ENCODE assay signal across 8 cellular contexts in the genomic region with DNA sequence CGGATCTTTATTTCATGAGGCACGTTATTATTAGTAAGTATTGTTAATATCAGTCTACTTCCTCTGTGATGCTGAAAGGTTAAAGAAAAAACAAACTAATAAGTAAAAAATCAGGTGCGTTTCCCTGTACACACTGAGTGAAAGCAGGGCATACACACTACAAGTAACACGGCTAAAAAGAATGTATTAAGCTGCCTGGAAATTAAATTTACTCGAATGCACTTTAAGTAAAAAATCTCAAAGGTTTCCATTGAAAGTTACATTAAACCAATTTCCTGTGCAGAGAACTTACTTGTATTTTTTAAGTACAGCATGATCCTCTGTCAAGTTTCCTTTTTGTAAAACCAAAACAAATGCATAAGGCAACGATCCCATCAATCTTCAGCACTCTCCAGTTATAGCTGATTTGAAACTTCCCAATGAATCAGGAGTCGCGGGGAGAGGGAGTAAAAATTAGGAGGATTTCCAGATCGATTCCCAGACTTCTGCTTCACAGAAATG. TPM values are rescaled to one million over a fixed set of nuclear protein-coding genes. Genes with fewer than 3 reads are reported as not detected.
DNase-seq lines count a peak whose midpoint lies in the region; ATAC-seq and TF ChIP-seq lines count a peak whose summit lies in the region.

No MANE protein-coding gene starts in this region.

- H3K27me3 Mint-ChIP-seq in CD14-positive monocyte (ENCODE audit: low read depth in 3 of 3) (peaks cover 8 to 15% (median 8%) of the 10 kb centered on the region in 3 donors), natural killer cell (ENCODE audit: low read depth in 2 of 2) (no peaks in the 10 kb centered on the region)

- H3K27me3 ChIP-seq in colonic mucosa = no peaks in the 10 kb centered on the region

- H3K4me3 ChIP-seq in colonic mucosa = peak overlapping the region; percentile 88

- H3K4me1 Mint-ChIP-seq in CD14-positive monocyte = peaks cover 61% of the 10 kb centered on the region
- H3K4me1 Mint-ChIP-seq in natural killer cell = peaks cover 66 to 70% of the 10 kb centered on the region in 2 donors

- peak overlapping the region; percentile 82 for H3K27ac ChIP-seq in KOPT-K1 (ENCODE audit: low read depth, low read length, poor library complexity, severe bottlenecking)
- H3K27ac ChIP-seq in colonic mucosa = peak overlapping the region; percentile 74

- H3K4me3 Mint-ChIP-seq in CD14-positive monocyte = peak overlapping the region; percentile 97 to 99
- H3K4me3 Mint-ChIP-seq in natural killer cell = peak overlapping the region; percentile 99

- TF ChIP-seq CTCF in CD14-positive monocyte (IDR thresholded peaks at IDR 0.05) (no peak), colonic mucosa (IDR thresholded peaks at IDR 0.05) (no peak), natural killer cell (IDR thresholded peaks at IDR 0.05) (no peak)

- no peaks in the 10 kb centered on the region for H3K9me3 ChIP-seq in KOPT-K1 (ENCODE audit: insufficient read depth, low read length, poor library complexity, severe bottlenecking)
- no peaks in the 10 kb centered on the region for H3K9me3 ChIP-seq in colonic mucosa

- H3K27ac Mint-ChIP-seq in CD14-positive monocyte (peak overlapping the region in 6 of 7 donors; percentile 81 to 92 (median 85)), natural killer cell (peak overlapping the region; percentile 93 to 94)

- peak overlapping the region; percentile 83 to 92 for H3K9ac ChIP-seq in colonic mucosa (ENCODE audit: low read depth in 2 of 2, low read length in 2 of 2)

- H3K4me1 ChIP-seq in colonic mucosa = peaks cover 3% of the 10 kb centered on the region

- intact Hi-C loops in CD14-positive monocyte (cut with micrococcal nuclease) = loop anchor here in 1 of 2 donors (5.0 kb wide), 1 partner anchor 62 kb away; no protein-coding TSS in a partner anchor
- intact Hi-C loops in colonic mucosa (cut with DNase I) = loop anchor here (2.0 kb wide), 1 partner anchor 188 kb away; no protein-coding TSS in a partner anchor
- intact Hi-C loops in natural killer cell (cut with micrococcal nuclease) = loop anchor here (1.0 to 5.0 kb wide), 3 partner anchors 102 to 188 kb away; no protein-coding TSS in a partner anchor

- H3K36me3 ChIP-seq in KOPT-K1 (ENCODE audit: insufficient read depth, low read length) (peaks cover 15% of the 10 kb centered on the region; the same call in 1 of the 2 replicates), colonic mucosa (no peaks in the 10 kb centered on the region)

- no peak for ATAC-seq in natural killer cell
- no peak for ATAC-seq in GM21360 (IDR thresholded peaks at IDR 0.05; ENCODE audit: unreplicated experiment)

- H3K36me3 Mint-ChIP-seq in CD14-positive monocyte (peaks cover 0 to 2% of the 10 kb centered on the region in 2 donors), natural killer cell (no peaks in the 10 kb centered on the region)

- no peaks in the 10 kb centered on the region for H3K9me3 Mint-ChIP-seq in CD14-positive monocyte
- H3K9me3 Mint-ChIP-seq in natural killer cell = no peaks in the 10 kb centered on the region

- DNase-seq in CD14-positive monocyte (ENCODE audit: low spot score) (no peak), colonic mucosa (no peak), natural killer cell (no peak), cerebellum (ENCODE audit: low spot score) (no peak), NCI-H2081 (lab: John Stamatoyannopoulos, UW) (no peak), 8988T (no peak)

RNA-seq across cellular contexts. Expression of a gene that starts 0.6 kb away (rescaled TPM):
- 1 to 10 TPM in 1 of 2 donors, under 1 TPM in 1; 0.58 to 1.1 TPM for polyA plus RNA-seq in CD14-positive monocyte
- total RNA-seq in colonic mucosa (10 to 100 TPM; 13.9 to 16.4 TPM), natural killer cell (10 to 100 TPM; 28.2 to 64.2 (median 33.4) TPM), cerebellum (33.4 TPM)

RNA-seq across cellular contexts. Expression of a gene that starts 48.1 kb away (rescaled TPM):
- polyA plus RNA-seq in CD14-positive monocyte = 10 to 100 TPM; 29.9 to 38.5 TPM
- 10 to 100 TPM; 32.8 to 55.3 TPM for total RNA-seq in colonic mucosa
- 10 to 100 TPM; 11.1 to 15.1 (median 11.6) TPM for total RNA-seq in natural killer cell
- 18.9 TPM for total RNA-seq in cerebellum
